ENCODE assay signal across 8 cellular contexts in the genomic region with DNA sequence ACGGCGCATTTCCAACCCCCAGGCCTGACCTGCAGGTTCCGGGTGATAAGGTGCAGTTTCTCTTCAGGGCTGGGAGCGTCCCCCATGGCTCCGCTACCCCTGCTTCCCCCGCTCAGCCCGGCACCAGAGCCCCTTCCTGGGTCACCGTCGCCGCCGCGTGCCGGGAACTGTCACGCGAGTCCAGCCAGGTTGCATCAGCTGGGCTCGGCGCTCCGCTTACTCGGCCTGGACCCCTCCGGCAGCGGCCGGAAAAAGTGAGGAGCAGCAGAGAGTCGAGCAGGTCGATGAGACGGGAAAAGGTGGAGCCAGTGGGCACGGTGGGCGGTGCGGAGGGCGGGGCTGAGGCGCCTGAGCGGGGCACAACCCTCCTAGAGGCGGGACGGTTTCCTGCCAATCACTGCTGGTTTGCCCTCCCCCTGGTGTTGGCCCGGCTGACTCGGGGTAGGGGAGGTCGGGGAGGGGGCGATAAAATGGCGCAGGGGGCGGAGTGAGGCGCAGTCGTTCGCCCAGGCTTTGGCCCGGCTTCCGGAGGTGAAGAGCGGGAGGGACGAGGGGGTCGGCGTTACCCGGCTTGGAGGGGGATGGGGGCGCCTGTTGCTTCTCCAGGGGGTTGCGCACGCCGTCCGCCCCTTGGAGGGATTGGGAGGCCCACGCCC. TPM values are rescaled to one million over a fixed set of nuclear protein-coding genes. Genes with fewer than 3 reads are reported as not detected.
DNase-seq lines count a peak whose midpoint lies in the region; ATAC-seq and TF ChIP-seq lines count a peak whose summit lies in the region.

A gene (plus strand): TSS at position 495 of the 656 bp plus-strand sequence. CDS start 8,447 bp downstream, outside the sequence.
A gene (minus strand): TSS at position 200 of the 656 bp plus-strand sequence. CDS start 114 bp downstream, at position 86.

- H4K12ac ChIP-seq in trophoblast cell (ENCODE audit: low read depth, low read length) = peak within 1 kb of the TSS; percentile 97

- H3K4me2 ChIP-seq in trophoblast cell (ENCODE audit: low read length) = peak within 1 kb of the TSS; percentile 80

- peak within 1 kb of the TSS; percentile 98 for H3K14ac ChIP-seq in trophoblast cell (ENCODE audit: low read length)

- H2BK12ac ChIP-seq in trophoblast cell (ENCODE audit: low read length) = peak within 1 kb of the TSS; percentile 60

- in situ Hi-C loops in transverse colon (cut with MboI; ENCODE audit: low pct_ligation_motif_present in 1 of 4, low pct_unique_long_range_greater_than_20kb in 1 of 4, low sequenced_read_pairs in 3 of 4) = no loop called here

- peaks cover 33% of the 10 kb centered on the region for H3K4me1 ChIP-seq in adipocyte (ENCODE audit: control insufficient read depth, insufficient read depth, low read length)
- peaks cover 32% of the 10 kb centered on the region for H3K4me1 ChIP-seq in cardiac muscle cell (ENCODE audit: low read depth)
- H3K4me1 ChIP-seq in trophoblast cell (ENCODE audit: control insufficient read depth in 1 of 2, insufficient read depth in 2 of 2, low read length in 2 of 2) = peaks cover 0 to 5% of the 10 kb centered on the region in 2 experiments
- H3K4me1 ChIP-seq in transverse colon = peaks cover 9 to 47% (median 28%) of the 10 kb centered on the region in 4 donors

- H2AK5ac ChIP-seq in trophoblast cell (ENCODE audit: low read length) = peak within 1 kb of the TSS; percentile 98

- peaks cover 14% of the 10 kb centered on the region for H3K79me2 ChIP-seq in trophoblast cell (ENCODE audit: control insufficient read depth, insufficient read depth, low read length, poor library complexity)

- H3K27me3 ChIP-seq in adipocyte (replicated peaks; ENCODE audit: control insufficient read depth, insufficient read depth, low read length) (no peaks in the 10 kb centered on the region), cardiac muscle cell (no peaks in the 10 kb centered on the region), trophoblast cell (ENCODE audit: insufficient read depth, low read length) (no peaks in the 10 kb centered on the region), transverse colon (no peaks in the 10 kb centered on the region)

- H3K4ac ChIP-seq in trophoblast cell (ENCODE audit: low read depth, low read length) = peak within 1 kb of the TSS; percentile 97

- peak within 1 kb of the TSS; percentile 97 for H2AFZ ChIP-seq in trophoblast cell (ENCODE audit: insufficient read depth, low read length, poor library complexity)

- peak within 1 kb of the TSS; percentile 95 for H2BK5ac ChIP-seq in trophoblast cell (ENCODE audit: low read depth, low read length, poor library complexity)

- intact Hi-C loops in transverse colon (cut with DNase I; ENCODE audit: low total_unique reads) = no loop called here

- H2BK120ac ChIP-seq in trophoblast cell (ENCODE audit: insufficient read depth, low read length, poor library complexity) = peak within 1 kb of the TSS; percentile 99

- H4K91ac ChIP-seq in trophoblast cell (ENCODE audit: low read depth, low read length) = peak within 1 kb of the TSS; percentile 99

- H3K18ac ChIP-seq in trophoblast cell (ENCODE audit: low read length) = peak within 1 kb of the TSS; percentile 97

- WGBS in trophoblast cell (ENCODE audit: extremely low coverage, insufficient coverage, insufficient read length) = no CpG with 5 or more reads among the region's 55 CpGs
- 1% methylated on average over 33 of the region's 55 CpGs; no CpG with 5 or more reads in 1 of the 2 donors for WGBS in transverse colon (ENCODE audit: low coverage in 1 of 2), 2 donors

- no peaks in the 10 kb centered on the region for H3K9me3 ChIP-seq in adipocyte (ENCODE audit: control insufficient read depth, low read length)
- no peaks in the 10 kb centered on the region for H3K9me3 ChIP-seq in cardiac muscle cell (ENCODE audit: low read depth)
- no peaks in the 10 kb centered on the region for H3K9me3 ChIP-seq in trophoblast cell (ENCODE audit: insufficient read depth, low read depth, low read length)
- no peaks in the 10 kb centered on the region for H3K9me3 ChIP-seq in transverse colon

- peak within 1 kb of the TSS; percentile 98 for H4K8ac ChIP-seq in trophoblast cell (ENCODE audit: low read depth, low read length)

- DNase-seq in NCI-H1436 (lab: John Stamatoyannopoulos, UW) (peak; percentile 96), T follicular helper cell (ENCODE audit: low read depth) (peak; percentile 99), adipocyte (ENCODE audit: low read depth) (peak; percentile 100), cardiac muscle cell (ENCODE audit: low read depth in 1 of 2, low spot score in 1 of 2) (peak; percentile 99), trophoblast cell (peak; percentile 99), transverse colon (peak; percentile 100)

- H3K27ac ChIP-seq in cardiac muscle cell (peak within 1 kb of the TSS; percentile 91), trophoblast cell (ENCODE audit: low read depth, low read length) (peak within 1 kb of the TSS; percentile 94), transverse colon (peak within 1 kb of the TSS; percentile 96 to 98 (median 97))

- H3K4me3 ChIP-seq in GM12875 (ENCODE audit: low read depth, low read length) (peak within 1 kb of the TSS; percentile 89), adipocyte (ENCODE audit: low read length) (peak within 1 kb of the TSS; percentile 99), cardiac muscle cell (peak within 1 kb of the TSS; percentile 80), trophoblast cell (ENCODE audit: low read depth, low read length) (peak within 1 kb of the TSS; percentile 94), transverse colon (peak within 1 kb of the TSS; percentile 72 to 91 (median 73))

- no peak for TF ChIP-seq EP300 in transverse colon (IDR thresholded peaks at IDR 0.05; ENCODE audit: low read depth)

- TF ChIP-seq CTCF in GM12875 (IDR thresholded peaks at IDR 0.05; ENCODE audit: borderline replicate concordance, insufficient read depth, low read depth, low read length) = no peak
- no peak for TF ChIP-seq CTCF in cardiac muscle cell (IDR thresholded peaks at IDR 0.05; ENCODE audit: low read depth, low read length)
- TF ChIP-seq CTCF in transverse colon (IDR thresholded peaks at IDR 0.05) = peak in 2 of 5 experiments; percentile 37 to 43

- peaks cover 12% of the 10 kb centered on the region for H3K36me3 ChIP-seq in adipocyte (ENCODE audit: control insufficient read depth, insufficient read depth, low read length, severe bottlenecking)
- H3K36me3 ChIP-seq in cardiac muscle cell = no peaks in the 10 kb centered on the region
- peaks cover 0 to 2% of the 10 kb centered on the region in 2 experiments for H3K36me3 ChIP-seq in trophoblast cell (ENCODE audit: control insufficient read depth in 1 of 2, insufficient read depth in 2 of 2, low read length in 2 of 2)
- H3K36me3 ChIP-seq in transverse colon = no peaks in the 10 kb centered on the region

- H3K9ac ChIP-seq in adipocyte (ENCODE audit: low read length) (peak within 1 kb of the TSS; percentile 100), trophoblast cell (ENCODE audit: low read length) (peak within 1 kb of the TSS; percentile 88)

- TF ChIP-seq POLR2A in transverse colon (IDR thresholded peaks at IDR 0.05) = peak; percentile 81

- peaks cover 15% of the 10 kb centered on the region for H3K79me1 ChIP-seq in trophoblast cell (ENCODE audit: low read length)

- peak; percentile 88 for ATAC-seq in HG02798 (IDR thresholded peaks at IDR 0.05; ENCODE audit: poor library complexity, unreplicated experiment)

- H3K23ac ChIP-seq in trophoblast cell (ENCODE audit: low read length) = no peak within 1 kb of the TSS

RNA-seq across cellular contexts. Expression of the first gene that starts in this region (rescaled TPM):
- total RNA-seq in cardiac muscle cell (23.0 and 40.5 TPM in 2 replicates), transverse colon (100 to 1,000 TPM in 1 of 4 donors, 10 to 100 TPM in 3; 26.2 to 257 (median 40.7) TPM)
- 30.5 and 37.4 TPM in 2 replicates for polyA plus RNA-seq in cardiac muscle cell
- polyA plus RNA-seq in trophoblast cell (2013) = 12.7 and 13.0 TPM in 2 replicates

RNA-seq across cellular contexts. Expression of the second gene that starts in this region (rescaled TPM):
- total RNA-seq in cardiac muscle cell (77.9 and 80.3 TPM in 2 replicates), transverse colon (10 to 100 TPM; 23.9 to 54.5 (median 33.8) TPM)
- polyA plus RNA-seq in cardiac muscle cell = 125 and 167 TPM in 2 replicates
- 86.3 and 88.7 TPM in 2 replicates for polyA plus RNA-seq in trophoblast cell (2013)

Comparison
In these comparisons a context has a peak if more than half of its experiments do, and no peak if none do; other contexts are left out.
1. Peak in every context shown above with its lines: DNase-seq, ATAC-seq, H3K4me3 ChIP-seq and H3K27ac ChIP-seq.